1 cellular context compared by ENCODE assay signal in the genomic region with DNA sequence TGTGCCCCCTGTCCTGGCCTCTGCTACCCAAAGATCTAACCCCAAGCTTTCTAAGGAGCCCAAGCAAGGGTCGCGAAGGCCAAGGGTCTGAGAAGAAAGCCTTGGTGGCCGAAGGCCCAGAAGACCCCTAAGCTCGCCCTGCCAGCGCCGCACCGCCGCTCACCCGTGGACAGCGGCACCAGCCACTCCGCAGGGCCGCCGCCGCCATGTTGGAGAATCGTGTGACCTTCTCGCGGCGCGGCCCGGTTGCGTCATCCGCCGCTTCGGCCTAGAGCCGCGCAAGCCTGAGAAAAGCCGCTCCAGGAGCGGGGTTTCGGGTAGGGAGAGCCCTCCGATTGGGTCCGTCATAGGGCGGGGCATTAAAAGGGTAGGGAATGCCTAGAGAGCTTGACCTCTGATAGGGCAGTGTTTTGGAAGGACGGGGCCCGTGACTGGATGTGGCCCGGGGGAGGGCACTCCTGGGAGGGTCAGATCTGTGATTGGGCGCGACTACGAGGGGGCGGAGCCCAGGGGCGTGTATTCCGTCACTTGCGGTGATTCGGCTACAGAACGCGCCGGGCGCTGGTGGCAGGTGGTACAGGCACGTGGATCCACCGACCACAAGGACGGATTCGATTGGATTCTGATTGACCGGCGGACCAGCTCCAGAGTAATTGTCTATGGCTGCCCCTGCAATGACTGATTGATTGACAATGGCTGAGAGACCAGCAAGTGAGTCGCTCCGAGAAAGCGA.
A peak's percentile ranks its signal among the peaks of the same experiment; 100 is the strongest.
TF ChIP-seq lines count a peak whose summit lies in the region.

A gene with protein sequence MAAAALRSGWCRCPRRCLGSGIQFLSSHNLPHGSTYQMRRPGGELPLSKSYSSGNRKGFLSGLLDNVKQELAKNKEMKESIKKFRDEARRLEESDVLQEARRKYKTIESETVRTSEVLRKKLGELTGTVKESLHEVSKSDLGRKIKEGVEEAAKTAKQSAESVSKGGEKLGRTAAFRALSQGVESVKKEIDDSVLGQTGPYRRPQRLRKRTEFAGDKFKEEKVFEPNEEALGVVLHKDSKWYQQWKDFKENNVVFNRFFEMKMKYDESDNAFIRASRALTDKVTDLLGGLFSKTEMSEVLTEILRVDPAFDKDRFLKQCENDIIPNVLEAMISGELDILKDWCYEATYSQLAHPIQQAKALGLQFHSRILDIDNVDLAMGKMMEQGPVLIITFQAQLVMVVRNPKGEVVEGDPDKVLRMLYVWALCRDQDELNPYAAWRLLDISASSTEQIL (minus strand): TSS at position 223 of the 733 bp plus-strand sequence. CDS start 15 bp downstream, at position 208.

TF ChIP-seq in HepG2, 621 proteins besides CTCF, POLR2A, EP300 and RAD21 (continued from another document and continues in another):
- no peak for TF ChIP-seq ZNF276 (CRISPR knock-in tag; IDR thresholded peaks at IDR 0.05; ENCODE audit: low read depth)
- TF ChIP-seq KLF15 (CRISPR knock-in tag; IDR thresholded peaks at IDR 0.05; ENCODE audit: borderline replicate concordance), result peak; percentile 44; the same call in 1 of the 2 replicates
- TF ChIP-seq MAF1 (CRISPR knock-in tag; IDR thresholded peaks at IDR 0.05; ENCODE audit: borderline replicate concordance), result peak; percentile 69; the same call in 1 of the 2 replicates
- TF ChIP-seq, protein P1, sequence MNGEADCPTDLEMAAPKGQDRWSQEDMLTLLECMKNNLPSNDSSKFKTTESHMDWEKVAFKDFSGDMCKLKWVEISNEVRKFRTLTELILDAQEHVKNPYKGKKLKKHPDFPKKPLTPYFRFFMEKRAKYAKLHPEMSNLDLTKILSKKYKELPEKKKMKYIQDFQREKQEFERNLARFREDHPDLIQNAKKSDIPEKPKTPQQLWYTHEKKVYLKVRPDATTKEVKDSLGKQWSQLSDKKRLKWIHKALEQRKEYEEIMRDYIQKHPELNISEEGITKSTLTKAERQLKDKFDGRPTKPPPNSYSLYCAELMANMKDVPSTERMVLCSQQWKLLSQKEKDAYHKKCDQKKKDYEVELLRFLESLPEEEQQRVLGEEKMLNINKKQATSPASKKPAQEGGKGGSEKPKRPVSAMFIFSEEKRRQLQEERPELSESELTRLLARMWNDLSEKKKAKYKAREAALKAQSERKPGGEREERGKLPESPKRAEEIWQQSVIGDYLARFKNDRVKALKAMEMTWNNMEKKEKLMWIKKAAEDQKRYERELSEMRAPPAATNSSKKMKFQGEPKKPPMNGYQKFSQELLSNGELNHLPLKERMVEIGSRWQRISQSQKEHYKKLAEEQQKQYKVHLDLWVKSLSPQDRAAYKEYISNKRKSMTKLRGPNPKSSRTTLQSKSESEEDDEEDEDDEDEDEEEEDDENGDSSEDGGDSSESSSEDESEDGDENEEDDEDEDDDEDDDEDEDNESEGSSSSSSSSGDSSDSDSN (CRISPR knock-in tag; IDR thresholded peaks at IDR 0.05), result peak; percentile 88
- TF ChIP-seq PBX3 (CRISPR knock-in tag; IDR thresholded peaks at IDR 0.05; ENCODE audit: borderline replicate concordance), result no peak
- TF ChIP-seq NBN (conservative IDR thresholded peaks at IDR 0.05), result no peak
- peak; percentile 78; the same call in 1 of the 2 replicates for TF ChIP-seq KAT7 (CRISPR knock-in tag; IDR thresholded peaks at IDR 0.05; ENCODE audit: borderline replicate concordance)
- TF ChIP-seq XBP1 (CRISPR knock-in tag; IDR thresholded peaks at IDR 0.05), result no peak
- TF ChIP-seq ZNF235 (CRISPR knock-in tag; IDR thresholded peaks at IDR 0.05; ENCODE audit: borderline replicate concordance), result peak; percentile 80; the same call in 1 of the 2 replicates
- TF ChIP-seq IKZF1 (IDR thresholded peaks at IDR 0.05), result no peak
- TF ChIP-seq, protein P2, sequence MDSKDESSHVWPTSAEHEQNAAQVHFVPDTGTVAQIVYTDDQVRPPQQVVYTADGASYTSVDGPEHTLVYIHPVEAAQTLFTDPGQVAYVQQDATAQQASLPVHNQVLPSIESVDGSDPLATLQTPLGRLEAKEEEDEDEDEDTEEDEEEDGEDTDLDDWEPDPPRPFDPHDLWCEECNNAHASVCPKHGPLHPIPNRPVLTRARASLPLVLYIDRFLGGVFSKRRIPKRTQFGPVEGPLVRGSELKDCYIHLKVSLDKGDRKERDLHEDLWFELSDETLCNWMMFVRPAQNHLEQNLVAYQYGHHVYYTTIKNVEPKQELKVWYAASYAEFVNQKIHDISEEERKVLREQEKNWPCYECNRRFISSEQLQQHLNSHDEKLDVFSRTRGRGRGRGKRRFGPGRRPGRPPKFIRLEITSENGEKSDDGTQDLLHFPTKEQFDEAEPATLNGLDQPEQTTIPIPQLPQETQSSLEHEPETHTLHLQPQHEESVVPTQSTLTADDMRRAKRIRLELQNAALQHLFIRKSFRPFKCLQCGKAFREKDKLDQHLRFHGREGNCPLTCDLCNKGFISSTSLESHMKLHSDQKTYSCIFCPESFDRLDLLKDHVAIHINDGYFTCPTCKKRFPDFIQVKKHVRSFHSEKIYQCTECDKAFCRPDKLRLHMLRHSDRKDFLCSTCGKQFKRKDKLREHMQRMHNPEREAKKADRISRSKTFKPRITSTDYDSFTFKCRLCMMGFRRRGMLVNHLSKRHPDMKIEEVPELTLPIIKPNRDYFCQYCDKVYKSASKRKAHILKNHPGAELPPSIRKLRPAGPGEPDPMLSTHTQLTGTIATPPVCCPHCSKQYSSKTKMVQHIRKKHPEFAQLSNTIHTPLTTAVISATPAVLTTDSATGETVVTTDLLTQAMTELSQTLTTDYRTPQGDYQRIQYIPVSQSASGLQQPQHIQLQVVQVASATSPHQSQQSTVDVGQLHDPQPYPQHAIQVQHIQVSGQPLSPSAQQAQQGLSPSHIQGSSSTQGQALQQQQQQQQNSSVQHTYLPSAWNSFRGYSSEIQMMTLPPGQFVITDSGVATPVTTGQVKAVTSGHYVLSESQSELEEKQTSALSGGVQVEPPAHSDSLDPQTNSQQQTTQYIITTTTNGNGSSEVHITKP (CRISPR knock-in tag; IDR thresholded peaks at IDR 0.05; ENCODE audit: low read depth), result no peak
- TF ChIP-seq ATRX (CRISPR knock-in tag; IDR thresholded peaks at IDR 0.05; ENCODE audit: borderline replicate concordance), result no peak
- TF ChIP-seq ZMAT3 (CRISPR knock-in tag; conservative IDR thresholded peaks at IDR 0.05), result 0 out of 2 replicates have a peak, but pooled peaks have one; percentile 72
- TF ChIP-seq ELK4 (CRISPR knock-in tag; IDR thresholded peaks at IDR 0.05; ENCODE audit: borderline replicate concordance), result no peak
- TF ChIP-seq CREM (IDR thresholded peaks at IDR 0.05), result peak; percentile 90
- peak; percentile 45; the same call in 1 of the 2 replicates for TF ChIP-seq CREM (CRISPR knock-in tag; IDR thresholded peaks at IDR 0.05)
- no peak for TF ChIP-seq ZNF382 (CRISPR knock-in tag; IDR thresholded peaks at IDR 0.05; ENCODE audit: borderline replicate concordance)
- no peak; the same call in none of the 2 replicates for TF ChIP-seq ZNF232 (CRISPR knock-in tag; IDR thresholded peaks at IDR 0.05; ENCODE audit: borderline replicate concordance)
- TF ChIP-seq SAP130 (CRISPR knock-in tag; IDR thresholded peaks at IDR 0.05; ENCODE audit: low read depth), result peak; percentile 96
- peak; percentile 18; the same call in 1 of the 2 replicates for TF ChIP-seq BRCA1 (CRISPR knock-in tag; IDR thresholded peaks at IDR 0.05)
- TF ChIP-seq, protein P3, sequence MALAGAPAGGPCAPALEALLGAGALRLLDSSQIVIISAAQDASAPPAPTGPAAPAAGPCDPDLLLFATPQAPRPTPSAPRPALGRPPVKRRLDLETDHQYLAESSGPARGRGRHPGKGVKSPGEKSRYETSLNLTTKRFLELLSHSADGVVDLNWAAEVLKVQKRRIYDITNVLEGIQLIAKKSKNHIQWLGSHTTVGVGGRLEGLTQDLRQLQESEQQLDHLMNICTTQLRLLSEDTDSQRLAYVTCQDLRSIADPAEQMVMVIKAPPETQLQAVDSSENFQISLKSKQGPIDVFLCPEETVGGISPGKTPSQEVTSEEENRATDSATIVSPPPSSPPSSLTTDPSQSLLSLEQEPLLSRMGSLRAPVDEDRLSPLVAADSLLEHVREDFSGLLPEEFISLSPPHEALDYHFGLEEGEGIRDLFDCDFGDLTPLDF (CRISPR knock-in tag; IDR thresholded peaks at IDR 0.05), result peak; percentile 58; the same call in 1 of the 2 replicates
- peak; percentile 75; the same call in 1 of the 2 replicates for TF ChIP-seq ZFP82 (CRISPR knock-in tag; IDR thresholded peaks at IDR 0.05; ENCODE audit: borderline replicate concordance)
- TF ChIP-seq, protein P4, sequence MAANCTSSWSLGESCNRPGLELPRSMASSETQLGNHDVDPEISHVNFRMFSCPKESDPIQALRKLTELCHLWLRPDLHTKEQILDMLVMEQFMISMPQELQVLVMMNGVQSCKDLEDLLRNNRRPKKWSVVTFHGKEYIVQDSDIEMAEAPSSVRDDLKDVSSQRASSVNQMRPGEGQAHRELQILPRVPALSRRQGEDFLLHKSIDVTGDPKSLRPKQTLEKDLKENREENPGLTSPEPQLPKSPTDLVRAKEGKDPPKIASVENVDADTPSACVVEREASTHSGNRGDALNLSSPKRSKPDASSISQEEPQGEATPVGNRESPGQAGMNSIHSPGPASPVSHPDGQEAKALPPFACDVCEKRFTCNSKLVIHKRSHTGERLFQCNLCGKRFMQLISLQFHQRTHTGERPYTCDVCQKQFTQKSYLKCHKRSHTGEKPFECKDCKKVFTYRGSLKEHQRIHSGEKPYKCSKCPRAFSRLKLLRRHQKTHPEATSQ (CRISPR knock-in tag; IDR thresholded peaks at IDR 0.05; ENCODE audit: borderline replicate concordance), result peak; percentile 80; the same call in 1 of the 2 replicates
- TF ChIP-seq CHCHD3 (CRISPR knock-in tag; IDR thresholded peaks at IDR 0.05), result no peak
- TF ChIP-seq, protein P5, sequence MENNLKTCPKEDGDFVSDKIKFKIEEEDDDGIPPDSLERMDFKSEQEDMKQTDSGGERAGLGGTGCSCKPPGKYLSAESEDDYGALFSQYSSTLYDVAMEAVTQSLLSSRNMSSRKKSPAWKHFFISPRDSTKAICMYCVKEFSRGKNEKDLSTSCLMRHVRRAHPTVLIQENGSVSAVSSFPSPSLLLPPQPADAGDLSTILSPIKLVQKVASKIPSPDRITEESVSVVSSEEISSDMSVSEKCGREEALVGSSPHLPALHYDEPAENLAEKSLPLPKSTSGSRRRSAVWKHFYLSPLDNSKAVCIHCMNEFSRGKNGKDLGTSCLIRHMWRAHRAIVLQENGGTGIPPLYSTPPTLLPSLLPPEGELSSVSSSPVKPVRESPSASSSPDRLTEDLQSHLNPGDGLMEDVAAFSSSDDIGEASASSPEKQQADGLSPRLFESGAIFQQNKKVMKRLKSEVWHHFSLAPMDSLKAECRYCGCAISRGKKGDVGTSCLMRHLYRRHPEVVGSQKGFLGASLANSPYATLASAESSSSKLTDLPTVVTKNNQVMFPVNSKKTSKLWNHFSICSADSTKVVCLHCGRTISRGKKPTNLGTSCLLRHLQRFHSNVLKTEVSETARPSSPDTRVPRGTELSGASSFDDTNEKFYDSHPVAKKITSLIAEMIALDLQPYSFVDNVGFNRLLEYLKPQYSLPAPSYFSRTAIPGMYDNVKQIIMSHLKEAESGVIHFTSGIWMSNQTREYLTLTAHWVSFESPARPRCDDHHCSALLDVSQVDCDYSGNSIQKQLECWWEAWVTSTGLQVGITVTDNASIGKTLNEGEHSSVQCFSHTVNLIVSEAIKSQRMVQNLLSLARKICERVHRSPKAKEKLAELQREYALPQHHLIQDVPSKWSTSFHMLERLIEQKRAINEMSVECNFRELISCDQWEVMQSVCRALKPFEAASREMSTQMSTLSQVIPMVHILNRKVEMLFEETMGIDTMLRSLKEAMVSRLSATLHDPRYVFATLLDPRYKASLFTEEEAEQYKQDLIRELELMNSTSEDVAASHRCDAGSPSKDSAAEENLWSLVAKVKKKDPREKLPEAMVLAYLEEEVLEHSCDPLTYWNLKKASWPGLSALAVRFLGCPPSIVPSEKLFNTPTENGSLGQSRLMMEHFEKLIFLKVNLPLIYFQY (CRISPR knock-in tag; IDR thresholded peaks at IDR 0.05; ENCODE audit: borderline replicate concordance), result no peak
- peak; percentile 39; the same call in 1 of the 2 replicates for TF ChIP-seq NFKBIZ (CRISPR knock-in tag; IDR thresholded peaks at IDR 0.05)
- TF ChIP-seq PTBP1 (IDR thresholded peaks at IDR 0.05; ENCODE audit: low read depth, low read length, poor library complexity, severe bottlenecking), result no peak
- no peak for TF ChIP-seq ZNF296 (CRISPR knock-in tag; conservative IDR thresholded peaks at IDR 0.05)
- 0 out of 2 replicates have a peak, but pooled peaks have one; percentile 41 for TF ChIP-seq NR2F2 (IDR thresholded peaks at IDR 0.05; ENCODE audit: borderline replicate concordance, low read depth)
